In the genomic region with DNA sequence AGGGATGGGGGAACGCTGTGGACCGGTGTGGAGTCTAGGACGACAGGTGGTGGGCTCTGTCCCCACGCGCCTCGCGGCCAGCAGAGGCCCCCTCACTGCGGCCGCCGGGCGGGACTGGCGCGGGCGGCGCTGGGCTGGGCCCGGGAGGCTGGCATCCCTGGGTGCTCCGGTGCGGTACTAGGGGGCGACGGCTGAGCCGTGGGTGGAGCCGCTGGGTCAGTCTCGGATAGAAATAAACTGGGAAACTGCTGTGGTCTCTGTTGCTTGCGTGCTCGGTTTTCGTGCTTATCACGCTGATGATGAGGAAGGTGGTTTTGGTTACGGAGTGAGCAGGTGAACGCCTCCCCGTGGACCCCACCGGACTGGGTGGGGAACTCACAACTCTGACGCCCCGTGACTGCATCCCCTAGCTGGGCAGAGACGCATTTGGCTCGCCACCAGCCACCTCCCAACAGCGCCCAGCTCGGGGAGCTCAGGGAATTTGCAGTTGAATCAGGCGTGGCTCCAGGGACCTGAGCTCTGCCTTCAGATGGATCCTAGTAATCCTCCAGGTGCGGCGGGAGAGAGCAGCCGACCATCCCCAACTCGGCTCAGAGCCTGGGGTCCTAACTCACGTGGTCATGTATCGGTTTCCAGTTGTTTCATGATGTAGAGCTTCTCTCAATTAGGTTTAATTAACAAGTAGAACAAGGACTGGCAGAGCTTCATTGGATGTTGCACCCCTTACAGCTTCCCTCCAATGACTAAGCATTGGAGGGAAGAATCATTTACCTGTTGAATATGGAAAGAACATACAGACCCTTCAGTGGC, we compare ENCODE assay signal across 8 cellular contexts. TPM values are rescaled to one million over a fixed set of nuclear protein-coding genes. Genes with fewer than 3 reads are reported as not detected.
DNase-seq lines count a peak whose midpoint lies in the region; ATAC-seq and TF ChIP-seq lines count a peak whose summit lies in the region.

No MANE protein-coding gene starts in this region.

- peak overlapping the region; percentile 68 for H3K4me3 ChIP-seq in PC-3 (ENCODE audit: low read length)
- peak overlapping the region; percentile 12 for H3K4me3 ChIP-seq in endocrine pancreas (ENCODE audit: control insufficient read depth, insufficient read depth, low read length)
- H3K4me3 ChIP-seq in urinary bladder (ENCODE audit: low read depth, low read length), result peak overlapping the region; percentile 36

- no peaks in the 10 kb centered on the region for H3F3A ChIP-seq in PC-3 (ENCODE audit: low read length, unreplicated experiment)

- no peaks in the 10 kb centered on the region for H3K9me2 ChIP-seq in PC-3 (replicated peaks; ENCODE audit: low read length)

- no peak overlapping the region for H3K27ac ChIP-seq in PC-3 (ENCODE audit: low read length)
- no peak overlapping the region for H3K27ac ChIP-seq in urinary bladder (ENCODE audit: low read depth)

- H3K27ac Mint-ChIP-seq in mesothelial cell of epicardium, result no peak overlapping the region

- H3K9ac ChIP-seq in PC-3 (ENCODE audit: low read length) (no peak overlapping the region), endocrine pancreas (ENCODE audit: control insufficient read depth, insufficient read depth, low read length) (peak overlapping the region; percentile 50)

- peaks cover 17% of the 10 kb centered on the region for H3K4me1 ChIP-seq in PC-3 (ENCODE audit: insufficient read depth, low read length)
- H3K4me1 ChIP-seq in endocrine pancreas (ENCODE audit: control insufficient read depth, insufficient read depth, low read length), result no peaks in the 10 kb centered on the region
- no peaks in the 10 kb centered on the region for H3K4me1 ChIP-seq in urinary bladder (ENCODE audit: insufficient read depth)

- POLR2A ChIA-PET in PC-3 (lab: Charles Lee; ENCODE audit: unreplicated experiment), result no interaction called here

- BruUV-seq in PC-3 (replicated peaks; lab: Mats Ljungman, UMichigan), result no TSS peak

- H3K4me3 Mint-ChIP-seq in mesothelial cell of epicardium, result peak overlapping the region; percentile 76

- no peaks in the 10 kb centered on the region for H3K79me2 ChIP-seq in PC-3 (ENCODE audit: low read length)

- no peaks in the 10 kb centered on the region for H3K36me3 ChIP-seq in PC-3 (ENCODE audit: low read depth, low read length)
- no peaks in the 10 kb centered on the region for H3K36me3 ChIP-seq in endocrine pancreas (ENCODE audit: control insufficient read depth, insufficient read depth, low read length)
- no peaks in the 10 kb centered on the region for H3K36me3 ChIP-seq in urinary bladder (ENCODE audit: insufficient read depth)

- peaks cover 18% of the 10 kb centered on the region for H3K4me1 Mint-ChIP-seq in mesothelial cell of epicardium

- intact Hi-C loops in PC-3 (cut with micrococcal nuclease), result no loop called here

- no peaks in the 10 kb centered on the region for H4K20me1 ChIP-seq in PC-3 (ENCODE audit: low read length)

- ATAC-seq in GM21423 (IDR thresholded peaks at IDR 0.05; ENCODE audit: unreplicated experiment), result peak; percentile 52
- ATAC-seq in PC-3, result peak; percentile 56

- peak; percentile 34 for DNase-seq in 8988T
- DNase-seq in PC-3, result peak; percentile 42
- DNase-seq in mesothelial cell of epicardium (ENCODE audit: low spot score in 2 of 2, unreplicated experiment in 2 of 2), result peak in 1 of 2 experiments; percentile 41
- DNase-seq in DMS114 treated with DMSO at 0.1 percent for 48 hours (lab: John Stamatoyannopoulos, UW; ENCODE audit: unreplicated experiment), result no peak
- DNase-seq in GM20000 (ENCODE audit: low spot score), result no peak

- 8% methylated on average over 44 of the region's 44 CpGs for WGBS in urinary bladder

- peak overlapping the region; percentile 89 for H2AFZ ChIP-seq in PC-3 (ENCODE audit: low read length)

- H3K4me2 ChIP-seq in PC-3 (ENCODE audit: low read length), result peak overlapping the region; percentile 79

- peaks cover 10% of the 10 kb centered on the region for H3K9me3 Mint-ChIP-seq in mesothelial cell of epicardium

- H3K27me3 ChIP-seq in PC-3 (ENCODE audit: low read length) (no peaks in the 10 kb centered on the region), endocrine pancreas (ENCODE audit: control insufficient read depth, insufficient read depth, low read length) (no peaks in the 10 kb centered on the region)

- TF ChIP-seq CTCF in PC-3 (conservative IDR thresholded peaks at IDR 0.05; ENCODE audit: low read depth, low read length), result 0 out of 2 replicates have a peak, but pooled peaks have one; percentile 10
- TF ChIP-seq CTCF in mesothelial cell of epicardium (IDR thresholded peaks at IDR 0.05; ENCODE audit: unreplicated experiment), result no peak
- TF ChIP-seq CTCF in GM20000 (IDR thresholded peaks at IDR 0.05; ENCODE audit: extremely low read depth, missing control alignments), result no peak

- peaks cover 32% of the 10 kb centered on the region for H3K27me3 Mint-ChIP-seq in mesothelial cell of epicardium (ENCODE audit: low read depth)

- no peaks in the 10 kb centered on the region for H3K9me3 ChIP-seq in PC-3 (ENCODE audit: low read length)
- no peaks in the 10 kb centered on the region for H3K9me3 ChIP-seq in endocrine pancreas (ENCODE audit: control insufficient read depth, low read length)

- no peaks in the 10 kb centered on the region for H3K36me3 Mint-ChIP-seq in mesothelial cell of epicardium

- CTCF ChIA-PET in PC-3 (lab: Charles Lee), result no interaction called here

RNA-seq across cellular contexts. Expression of a gene that starts 32.1 kb away (rescaled TPM):
- total RNA-seq in PC-3 (2014; rRNA removed) (21.5 and 28.4 TPM in 2 replicates), mesothelial cell of epicardium (14.7 to 19.7 TPM (median 17.3 TPM) in 3 replicates), urinary bladder (26.4 TPM)
- polyA plus RNA-seq in urinary bladder, result 10.0 TPM

RNA-seq across cellular contexts. Expression of a gene that starts 38.4 kb away (rescaled TPM):
- total RNA-seq in PC-3 (2014; rRNA removed), result 0.62 TPM in 1 of 2 replicates, not detected in the other
- 0.11 to 0.13 TPM in 2 of 3 replicates, not detected in the other for total RNA-seq in mesothelial cell of epicardium
- 0.26 TPM for total RNA-seq in urinary bladder
- polyA plus RNA-seq in urinary bladder, result 0.04 TPM

Comparison
In these comparisons a context has a peak if more than half of its experiments do, and no peak if none do; other contexts are left out.
1. DNase-seq: peak in 8988T (single experiment) and PC-3 (single experiment); none in DMS114 treated with DMSO at 0.1 percent for 48 hours (single experiment) and GM20000 (single experiment).
2. H3K4me3 ChIP-seq: peak in every context shown above with its lines; median percentile 68 in PC-3; 36 in urinary bladder; 12 in endocrine pancreas.